In the genomic region with DNA sequence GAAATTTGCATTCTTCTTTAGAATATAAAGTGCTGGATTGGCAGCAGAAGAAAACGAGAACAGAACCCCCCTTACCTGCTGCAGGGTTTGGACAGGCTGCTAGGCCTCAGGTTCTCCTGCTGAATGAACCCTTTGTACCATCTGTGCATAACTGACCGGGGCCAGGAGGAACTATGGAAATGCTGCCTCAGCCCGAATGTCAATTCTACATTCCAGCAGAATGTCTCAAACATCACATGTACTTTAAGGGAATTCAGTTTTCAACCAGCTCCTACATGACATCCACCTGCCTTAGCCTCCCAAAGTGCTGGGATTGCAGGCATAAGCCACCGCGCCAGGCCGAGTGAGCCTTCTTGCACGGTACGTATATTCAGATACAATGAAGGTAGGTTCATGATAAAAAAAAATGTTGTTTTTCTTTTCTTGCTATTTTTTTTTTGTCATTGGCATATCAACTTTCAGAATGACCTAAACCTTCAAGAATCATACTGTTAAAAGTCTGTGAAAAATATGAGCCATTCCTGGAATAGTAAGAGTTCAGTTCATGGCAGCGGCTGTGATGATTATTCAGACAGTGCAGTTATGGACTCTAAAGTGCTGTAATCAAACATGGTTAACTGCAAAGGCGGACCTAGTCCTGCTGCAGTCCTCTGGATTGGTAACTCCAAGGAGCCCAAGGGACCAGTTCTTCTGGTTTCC, we compare ENCODE assay signal across 16 cellular contexts.
A peak's percentile ranks its signal among the peaks of the same experiment; 100 is the strongest.
DNase-seq lines count a peak whose midpoint lies in the region; ATAC-seq, FAIRE-seq and TF ChIP-seq lines count a peak whose summit lies in the region.
"Had no signal": no experiment of that assay in that cellular context is flagged by ENCODE, and none has a peak within 500 bp of the region (broad histone marks: within the 10 kb centered on the region; RNA-seq: fewer than 3 reads in every experiment).

No MANE protein-coding gene starts in this region.

- H3K27ac Mint-ChIP-seq in astrocyte (ENCODE audit: unreplicated experiment) (peak overlapping the region; percentile 70), endothelial cell (ENCODE audit: unreplicated experiment) (no peak overlapping the region)
- H3K27ac Mint-ChIP-seq: CD4-positive, CD25-positive, alpha-beta regulatory T cell; H9 had no signal

- DNase-seq in H54 (ENCODE audit: insufficient read length, low spot score) (peak; percentile 44), astrocyte (ENCODE audit: low read depth) (peak; percentile 71), kidney glomerular epithelial cell (lab: John Stamatoyannopoulos, UW) (peak; percentile 51), tibial artery (no peak), endothelial cell (ENCODE audit: low spot score) (no peak)
- DNase-seq: activated gamma-delta T cell treated with Interleukin-2 at 50 U/mL for 16 hours; CD4-positive, CD25-positive, alpha-beta regulatory T cell; effector CD8-positive, alpha-beta T cell; H9; NCI-H82; retina; stimulated activated CD4-positive, alpha-beta T cell treated with anti-CD3 and anti-CD28 coated beads, Interleukin-2, amount 100 ng/mL, for 24 hours had no signal

- peaks cover 19% of the 10 kb centered on the region for H3K4me1 ChIP-seq in astrocyte (ENCODE audit: insufficient read depth, low read length)
- peaks cover 0 to 32% (median 12%) of the 10 kb centered on the region in 4 donors for H3K4me1 ChIP-seq in tibial artery
- H3K4me1 ChIP-seq: foreskin keratinocyte had no signal

- H3K9me3 Mint-ChIP-seq in astrocyte (ENCODE audit: unreplicated experiment) = no peaks in the 10 kb centered on the region
- H3K9me3 Mint-ChIP-seq in endothelial cell (ENCODE audit: unreplicated experiment) = no peaks in the 10 kb centered on the region
- H3K9me3 Mint-ChIP-seq: H9, IgD-negative memory B cell had no signal

- intact Hi-C loops in tibial artery (cut with DNase I; ENCODE audit: low total_unique reads) = no loop called here

- H3K27me3 ChIP-seq in astrocyte (ENCODE audit: insufficient read depth, low read length) (no peaks in the 10 kb centered on the region), tibial artery (no peaks in the 10 kb centered on the region)
- H3K27me3 ChIP-seq: foreskin keratinocyte had no signal

- H3K4me1 Mint-ChIP-seq in astrocyte (ENCODE audit: low read depth, unreplicated experiment) (peaks cover 36% of the 10 kb centered on the region), endothelial cell (ENCODE audit: unreplicated experiment) (peaks cover 18% of the 10 kb centered on the region)
- H3K4me1 Mint-ChIP-seq: CD4-positive, CD25-positive, alpha-beta regulatory T cell had no signal

- H3K27ac ChIP-seq in astrocyte (ENCODE audit: low read depth, low read length) = peak overlapping the region; percentile 54
- peak overlapping the region; percentile 33 to 62 for H3K27ac ChIP-seq in tibial artery
- H3K27ac ChIP-seq: foreskin keratinocyte had no signal

- H3K9me3 ChIP-seq in astrocyte (ENCODE audit: insufficient read depth, low read depth, low read length) = no peaks in the 10 kb centered on the region
- no peaks in the 10 kb centered on the region for H3K9me3 ChIP-seq in tibial artery

- no peak for TF ChIP-seq POLR2A in H54 (IDR thresholded peaks at IDR 0.05; ENCODE audit: low read depth, low read length)

- H3K36me3 ChIP-seq in astrocyte (ENCODE audit: insufficient read depth, low read length) = no peaks in the 10 kb centered on the region
- no peaks in the 10 kb centered on the region for H3K36me3 ChIP-seq in tibial artery

- FAIRE-seq in H54 (lab: Jason Lieb, UNC) (no peak), astrocyte (lab: Jason Lieb, UNC) (no peak)

- no peaks in the 10 kb centered on the region for H3K36me3 Mint-ChIP-seq in astrocyte (ENCODE audit: low read depth, unreplicated experiment)
- no peaks in the 10 kb centered on the region for H3K36me3 Mint-ChIP-seq in endothelial cell (ENCODE audit: low read depth, unreplicated experiment)
- H3K36me3 Mint-ChIP-seq: CD4-positive, CD25-positive, alpha-beta regulatory T cell; IgD-negative memory B cell had no signal

- H3K4me3 Mint-ChIP-seq in astrocyte (ENCODE audit: unreplicated experiment) = no peak overlapping the region
- H3K4me3 Mint-ChIP-seq in endothelial cell (ENCODE audit: unreplicated experiment) = no peak overlapping the region
- H3K4me3 Mint-ChIP-seq: CD4-positive, CD25-positive, alpha-beta regulatory T cell; H9 had no signal

- H3K4me2 ChIP-seq in astrocyte (ENCODE audit: low read length) = no peak overlapping the region

- no peaks in the 10 kb centered on the region for H3K27me3 Mint-ChIP-seq in astrocyte (ENCODE audit: low read depth, unreplicated experiment)
- peaks cover 5% of the 10 kb centered on the region for H3K27me3 Mint-ChIP-seq in endothelial cell (ENCODE audit: unreplicated experiment)
- H3K27me3 Mint-ChIP-seq: IgD-negative memory B cell had no signal

- no peaks in the 10 kb centered on the region for H4K20me1 ChIP-seq in astrocyte (ENCODE audit: insufficient read depth, low read length)

- TF ChIP-seq CTCF in astrocyte (IDR thresholded peaks at IDR 0.05; ENCODE audit: insufficient read depth, low read depth, low read length) (no peak), tibial artery (IDR thresholded peaks at IDR 0.05) (no peak), endothelial cell (IDR thresholded peaks at IDR 0.05; ENCODE audit: unreplicated experiment) (no peak)

- H3K9ac ChIP-seq in astrocyte (ENCODE audit: low read length) = peak overlapping the region; percentile 13

- no peak for ATAC-seq in HG03442 (IDR thresholded peaks at IDR 0.05; ENCODE audit: unreplicated experiment)
- no peak for ATAC-seq in HG02798 (IDR thresholded peaks at IDR 0.05; ENCODE audit: poor library complexity, unreplicated experiment)
- ATAC-seq: foreskin keratinocyte had no signal

- H3K79me2 ChIP-seq in astrocyte (ENCODE audit: insufficient read depth, low read length) = no peaks in the 10 kb centered on the region

- no peak overlapping the region for H3K4me3 ChIP-seq in astrocyte (ENCODE audit: insufficient read depth, low read depth, low read length)
- no peak overlapping the region for H3K4me3 ChIP-seq in tibial artery

- H2AFZ ChIP-seq in astrocyte (ENCODE audit: low read depth, low read length) = no peak overlapping the region

Comparison
In these comparisons a context has a peak if more than half of its experiments do, and no peak if none do; other contexts are left out.
1. DNase-seq: peak in H54 (single experiment), astrocyte (single experiment) and kidney glomerular epithelial cell (single experiment); none in tibial artery (0 of 2) and endothelial cell (single experiment).